In the genomic region with DNA sequence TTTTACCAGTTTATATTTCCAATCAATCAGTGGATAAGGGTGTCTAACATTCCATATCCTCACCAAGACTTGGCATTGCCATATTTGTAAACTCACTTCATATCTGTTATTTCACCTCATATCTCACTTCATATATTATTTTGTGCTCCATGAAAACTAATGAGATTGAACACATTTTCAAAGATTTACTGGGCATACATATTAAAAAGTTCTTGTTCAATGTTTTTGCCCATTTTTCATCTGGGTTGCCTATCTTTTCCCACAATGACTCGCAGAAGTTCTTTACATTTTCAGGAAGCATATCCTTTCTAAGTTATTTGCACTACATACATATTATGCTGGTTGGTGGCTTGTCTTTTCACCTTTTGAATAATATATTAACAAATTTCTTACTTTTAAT, we compare ENCODE assay signal across 21 cellular contexts.
"Had no signal": no experiment of that assay in that cellular context is flagged by ENCODE, and none has a peak within 500 bp of the region (broad histone marks: within the 10 kb centered on the region; RNA-seq: fewer than 3 reads in every experiment).

No MANE protein-coding gene starts in this region.

- H3K4me1 ChIP-seq: esophagus squamous epithelium, gastroesophageal sphincter, left lung, lower lobe of right lung, neural progenitor cell, tibial artery, upper lobe of left lung, uterus had no signal

- H3K4me3 Mint-ChIP-seq: immature natural killer cell; natural killer cell treated with Interleukin-12 subunit alpha and Interleukin-12 subunit beta and Interleukin-15 and Interleukin-18, amount 100 ng/mL, for 72 hours; neural progenitor cell had no signal

- H3K9ac ChIP-seq: neural progenitor cell had no signal

- ATAC-seq: gastroesophageal sphincter; left lung; lower lobe of right lung; natural killer cell treated with Interleukin-12 subunit alpha and Interleukin-12 subunit beta and Interleukin-15 and Interleukin-18, amount 100 ng/mL, for 72 hours; right cardiac atrium; stimulated activated naive CD8-positive, alpha-beta T cell treated with anti-CD3 and anti-CD28 coated beads, Interleukin-15, Interleukin-2, amounts not matched to agents 100 U/mL and 50 U/mL, for 24 hours had no signal

- DNase-seq: effector memory CD4-positive, alpha-beta T cell; esophagus squamous epithelium; foreskin fibroblast; glutamatergic neuron; immature natural killer cell; left lung; lower lobe of right lung; mesenchymal stem cell; midbrain; nucleus accumbens; ovary; right cardiac atrium; stimulated activated CD4-positive, alpha-beta T cell treated with anti-CD3 and anti-CD28 coated beads, Interleukin-2, amount 100 ng/mL, for 48 hours; stimulated activated naive CD8-positive, alpha-beta T cell treated with anti-CD3 and anti-CD28 coated beads, Interleukin-15, Interleukin-2, amounts not matched to agents 100 U/mL and 50 U/mL, for 24 hours; tibial artery; upper lobe of left lung; uterus had no signal

- H3K27me3 Mint-ChIP-seq: natural killer cell treated with Interleukin-12 subunit alpha and Interleukin-12 subunit beta and Interleukin-15 and Interleukin-18, amount 100 ng/mL, for 72 hours had no signal

- H3K27me3 ChIP-seq: esophagus squamous epithelium, gastroesophageal sphincter, left lung, neural progenitor cell, ovary, tibial artery, upper lobe of left lung, uterus had no signal

- H3K27ac ChIP-seq: esophagus squamous epithelium, gastroesophageal sphincter, left lung, lower lobe of right lung, neural progenitor cell, ovary, tibial artery, upper lobe of left lung, uterus had no signal

- H3K27ac Mint-ChIP-seq: immature natural killer cell; natural killer cell treated with Interleukin-12 subunit alpha and Interleukin-12 subunit beta and Interleukin-15 and Interleukin-18, amount 100 ng/mL, for 72 hours; neural progenitor cell had no signal

- H2AFZ ChIP-seq: neural progenitor cell had no signal

- H3K4me1 Mint-ChIP-seq: neural progenitor cell had no signal

- H3K4me3 ChIP-seq: gastroesophageal sphincter, left lung, lower lobe of right lung, neural progenitor cell, ovary, tibial artery, upper lobe of left lung, uterus had no signal

- H3K4me2 ChIP-seq: neural progenitor cell, smooth muscle cell had no signal
